Comparison of ENCODE assay signal across 8 cellular contexts in the genomic region with DNA sequence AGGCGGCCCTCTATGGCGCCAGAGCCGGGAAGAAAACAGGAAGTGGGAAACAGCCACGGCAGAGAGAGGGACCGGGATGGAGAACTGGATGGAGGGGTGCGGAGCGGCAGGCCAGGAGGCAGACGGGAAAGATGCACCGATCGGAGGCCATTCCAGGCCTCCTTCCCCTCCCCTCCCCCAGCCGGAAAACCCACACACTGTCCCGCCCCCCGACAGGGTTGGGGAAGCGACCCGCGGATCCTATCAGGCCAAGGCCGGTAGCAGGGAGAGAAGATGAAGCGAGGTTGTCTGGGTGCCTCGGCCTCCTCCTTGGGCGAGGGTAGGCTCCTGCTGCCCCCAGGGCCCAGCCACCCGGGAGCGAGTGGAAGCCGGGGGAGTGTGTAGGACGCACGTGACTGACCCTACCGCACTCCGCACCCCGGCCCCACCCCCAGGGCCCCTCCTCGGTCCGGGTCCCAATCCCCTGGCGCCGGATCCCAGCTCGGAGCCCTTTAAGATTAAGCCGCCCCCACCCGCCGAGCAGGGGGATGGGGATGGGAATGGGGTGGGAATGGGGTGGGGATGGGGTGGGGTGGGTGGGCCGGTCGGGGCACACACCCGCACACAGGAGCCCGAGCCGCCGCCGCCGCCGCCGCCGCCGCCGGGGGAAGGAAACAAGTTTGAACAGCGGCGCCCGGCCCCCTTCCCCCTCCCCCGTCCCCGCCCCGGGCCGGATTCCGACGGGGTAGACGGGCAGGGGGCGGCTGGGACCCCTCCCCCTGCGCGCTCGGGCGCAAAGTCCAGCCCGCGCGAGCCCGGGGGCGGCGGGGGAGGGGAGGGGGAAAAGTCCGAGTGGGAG. TPM values are rescaled to one million over a fixed set of nuclear protein-coding genes. Genes with fewer than 3 reads are reported as not detected.
DNase-seq lines count a peak whose midpoint lies in the region; ATAC-seq and TF ChIP-seq lines count a peak whose summit lies in the region.

No MANE protein-coding gene starts in this region.

- intact Hi-C loops in IMR-90 (cut with micrococcal nuclease), result loop anchor here (2.0 kb wide), 1 partner anchor 27 kb away; no protein-coding TSS in a partner anchor

- H3K9ac ChIP-seq in IMR-90 (ENCODE audit: low read depth, low read length) (peak overlapping the region; percentile 98), iPS-15b (ENCODE audit: low read depth, low read length) (peak overlapping the region; percentile 79), skeletal muscle satellite cell (ENCODE audit: low read depth, low read length) (peak overlapping the region; percentile 98)

- in situ Hi-C loops in IMR-90 (cut with MboI; ENCODE audit: low sequenced_read_pairs) (no loop called here), astrocyte of the spinal cord (cut with HindIII; ENCODE audit: low sequenced_read_pairs) (no loop called here)

- peak overlapping the region; percentile 91 for H3K4me2 ChIP-seq in IMR-90 (ENCODE audit: low read depth, low read length)
- H3K4me2 ChIP-seq in skeletal muscle satellite cell (ENCODE audit: low read length), result peak overlapping the region; percentile 95

- H3K9me3 ChIP-seq in IMR-90 (ENCODE audit: control insufficient read depth, insufficient read depth, low read length), result no peaks in the 10 kb centered on the region
- no peaks in the 10 kb centered on the region for H3K9me3 ChIP-seq in iPS-15b (ENCODE audit: control insufficient read depth, insufficient read depth, low read length)
- H3K9me3 ChIP-seq in skeletal muscle satellite cell (replicated peaks; ENCODE audit: low read length), result no peaks in the 10 kb centered on the region

- H2AFZ ChIP-seq in IMR-90 (replicated peaks; ENCODE audit: low read length, poor library complexity), result peak overlapping the region; percentile 91

- DNase-seq in NCI-H1694 (lab: John Stamatoyannopoulos, UW) (peak; percentile 14), NCI-H1694 treated with DMSO at 0.1 percent for 48 hours (lab: John Stamatoyannopoulos, UW) (no peak), IMR-90 (peak; percentile 26), T-helper 22 cell (ENCODE audit: low read depth) (peak; percentile 50), astrocyte of the spinal cord (ENCODE audit: low read depth, low spot score) (peak; percentile 28), NCI-H128 (lab: John Stamatoyannopoulos, UW; ENCODE audit: unreplicated experiment) (no peak)

- H4K8ac ChIP-seq in IMR-90 (ENCODE audit: low read depth in 2 of 2, low read length in 2 of 2), result peak overlapping the region; percentile 75 to 84; a peak in 3 of 4 replicates

- H3K36me3 ChIP-seq in IMR-90 (ENCODE audit: control insufficient read depth, insufficient read depth, low read length), result peaks cover 12% of the 10 kb centered on the region
- peaks cover 16% of the 10 kb centered on the region for H3K36me3 ChIP-seq in iPS-15b (ENCODE audit: control insufficient read depth, insufficient read depth, low read length)
- H3K36me3 ChIP-seq in skeletal muscle satellite cell (ENCODE audit: insufficient read depth, low read length), result peaks cover 14% of the 10 kb centered on the region

- H2BK120ac ChIP-seq in IMR-90 (ENCODE audit: low read depth, low read length), result peak overlapping the region; percentile 61

- POLR2A ChIA-PET in IMR-90 (lab: Charles Lee; ENCODE audit: unreplicated experiment), result no interaction called here

- peak overlapping the region; percentile 100 for H3K27ac ChIP-seq in IMR-90 (ENCODE audit: insufficient read depth, low read length)

- H4K20me1 ChIP-seq in IMR-90 (ENCODE audit: insufficient read depth, low read length), result peaks cover 40% of the 10 kb centered on the region

- H3K27me3 ChIP-seq in IMR-90 (ENCODE audit: control insufficient read depth, insufficient read depth, low read length), result no peaks in the 10 kb centered on the region
- no peaks in the 10 kb centered on the region for H3K27me3 ChIP-seq in iPS-15b (ENCODE audit: control insufficient read depth, insufficient read depth, low read length)
- H3K27me3 ChIP-seq in skeletal muscle satellite cell (ENCODE audit: control insufficient read depth, insufficient read depth, low read length), result no peaks in the 10 kb centered on the region

- no peak for TF ChIP-seq POLR2A in IMR-90 (IDR thresholded peaks at IDR 0.05; ENCODE audit: low read depth, low read length)

- CTCF ChIA-PET in IMR-90 (lab: Yijun Ruan, JAX), result no interaction called here

- peaks cover 7% of the 10 kb centered on the region; the same call in 1 of the 2 replicates for H3K9me1 ChIP-seq in IMR-90 (ENCODE audit: insufficient read depth, low read length)

- H3K4ac ChIP-seq in IMR-90 (ENCODE audit: low read depth, low read length), result peak overlapping the region; percentile 82

- H3K4me3 ChIP-seq in IMR-90 (ENCODE audit: insufficient read depth, low read depth, low read length) (peak overlapping the region; percentile 99), astrocyte of the spinal cord (ENCODE audit: low read depth, low read length) (peak overlapping the region; percentile 98), iPS-15b (ENCODE audit: low read depth, low read length) (peak overlapping the region; percentile 80), skeletal muscle satellite cell (ENCODE audit: low read length) (peak overlapping the region; percentile 99)

- H3K4me1 ChIP-seq in IMR-90 (ENCODE audit: control insufficient read depth, insufficient read depth, low read length) (peaks cover 19% of the 10 kb centered on the region), iPS-15b (ENCODE audit: control insufficient read depth, insufficient read depth, low read length) (peaks cover 7% of the 10 kb centered on the region), skeletal muscle satellite cell (ENCODE audit: control insufficient read depth, insufficient read depth, low read length) (peaks cover 46% of the 10 kb centered on the region)

- no CpG with 5 or more reads among the region's 71 CpGs for WGBS in IMR-90 (ENCODE audit: extremely low coverage in 2 of 2, insufficient read length in 1 of 2), 2 experiments

- H4K91ac ChIP-seq in IMR-90 (ENCODE audit: insufficient read depth, low read depth, low read length), result peak overlapping the region; percentile 84

- no peak overlapping the region for H2BK20ac ChIP-seq in IMR-90 (ENCODE audit: low read depth, low read length)

- TF ChIP-seq RAD21 in IMR-90 (IDR thresholded peaks at IDR 0.05; ENCODE audit: low read length), result no peak

- BruUV-seq in IMR-90 (replicated peaks; lab: Mats Ljungman, UMichigan), result no TSS peak

- H4K5ac ChIP-seq in IMR-90 (ENCODE audit: low read depth, low read length), result 0 out of 2 replicates have a peak overlapping the region, but pooled peaks have one; percentile 2

- peak; percentile 14 for ATAC-seq in IMR-90 (ENCODE audit: low read depth)

- H2AK9ac ChIP-seq in IMR-90 (replicated peaks; ENCODE audit: low read depth, low read length, poor library complexity), result peak overlapping the region; percentile 100

- peak overlapping the region; percentile 7; the same call in 1 of the 3 replicates for H2BK15ac ChIP-seq in IMR-90 (ENCODE audit: low read depth, low read length)

- peak overlapping the region; percentile 17; the same call in 1 of the 2 replicates for H3K18ac ChIP-seq in IMR-90 (ENCODE audit: low read depth, low read length)

- peaks cover 6 to 37% of the 10 kb centered on the region in 2 experiments for H3K79me1 ChIP-seq in IMR-90 (ENCODE audit: low read depth in 1 of 2, low read length in 2 of 2)

- TF ChIP-seq CTCF in IMR-90 (conservative IDR thresholded peaks at IDR 0.05; ENCODE audit: low read depth, low read length), result no peak
- no peak for TF ChIP-seq CTCF in astrocyte of the spinal cord (IDR thresholded peaks at IDR 0.05; ENCODE audit: low read depth, low read length)

- peak overlapping the region; percentile 77 for H3K23ac ChIP-seq in IMR-90 (ENCODE audit: low read depth, low read length)

- peak overlapping the region; percentile 79 for H3K56ac ChIP-seq in IMR-90 (ENCODE audit: extremely low read depth, insufficient read depth, low read length)

- dilution Hi-C loops in IMR-90 (cut with HindIII; ENCODE audit: low sequenced_read_pairs, unreplicated experiment), result no loop called here

- peak overlapping the region; percentile 92 for H2BK5ac ChIP-seq in IMR-90 (ENCODE audit: low read depth, low read length, poor library complexity, severe bottlenecking)

- peak overlapping the region; percentile 65 for H3K14ac ChIP-seq in IMR-90 (replicated peaks; ENCODE audit: low read depth, low read length)

- H2AK5ac ChIP-seq in IMR-90 (ENCODE audit: low read depth, low read length), result peak overlapping the region; percentile 90

TF ChIP-seq in IMR-90, 13 proteins besides CTCF, POLR2A, EP300 and RAD21 (continues in another document):
- TF ChIP-seq FOS (IDR thresholded peaks at IDR 0.05; ENCODE audit: low read depth, low read length) (no peak), MXI1 (IDR thresholded peaks at IDR 0.05; ENCODE audit: borderline replicate concordance, low read depth, low read length) (peak; percentile 34; the same call in 1 of the 2 replicates)

RNA-seq across cellular contexts. Expression of a gene that starts 1.5 kb away (rescaled TPM):
- 5.2 and 6.1 TPM in 2 replicates for total RNA-seq in IMR-90 (2012; rRNA removed)
- polyA plus RNA-seq in IMR-90 (2012; rRNA removed), result 32.4 and 50.9 TPM in 2 replicates
- polyA plus RNA-seq in IMR-90 (2012; cell fraction: cytosol; rRNA removed), result 21.0 and 43.3 TPM in 2 replicates
- 185 and 200 TPM in 2 replicates for polyA plus RNA-seq in IMR-90 (2012; cell fraction: nucleus; rRNA removed; ENCODE audit: low replicate concordance)
- 26.6 and 46.1 TPM in 2 replicates for total RNA-seq in skeletal muscle satellite cell (2012; rRNA removed)

RNA-seq across cellular contexts. Expression of a gene that starts 11.1 kb away (rescaled TPM):
- total RNA-seq in IMR-90 (2012; rRNA removed), result 6.9 and 8.1 TPM in 2 replicates
- polyA plus RNA-seq in IMR-90 (2012; rRNA removed), result 41.4 and 43.3 TPM in 2 replicates
- polyA plus RNA-seq in IMR-90 (2012; cell fraction: cytosol; rRNA removed), result 24.3 and 37.8 TPM in 2 replicates
- 37.0 and 39.0 TPM in 2 replicates for polyA plus RNA-seq in IMR-90 (2012; cell fraction: nucleus; rRNA removed; ENCODE audit: low replicate concordance)
- total RNA-seq in skeletal muscle satellite cell (2012; rRNA removed), result 21.4 and 22.3 TPM in 2 replicates

RNA-seq across cellular contexts. Expression of a gene that starts 15.6 kb away (rescaled TPM):
- 1.8 and 2.5 TPM in 2 replicates for total RNA-seq in IMR-90 (2012; rRNA removed)
- polyA plus RNA-seq in IMR-90 (2012; rRNA removed), result 23.2 and 27.3 TPM in 2 replicates
- 20.0 and 22.5 TPM in 2 replicates for polyA plus RNA-seq in IMR-90 (2012; cell fraction: cytosol; rRNA removed)
- 50.1 and 139 TPM in 2 replicates for polyA plus RNA-seq in IMR-90 (2012; cell fraction: nucleus; rRNA removed; ENCODE audit: low replicate concordance)
- total RNA-seq in skeletal muscle satellite cell (2012; rRNA removed), result 18.8 and 21.8 TPM in 2 replicates

RNA-seq across cellular contexts. Expression of a gene that starts 33.4 kb away (rescaled TPM):
- 13.6 and 14.2 TPM in 2 replicates for total RNA-seq in IMR-90 (2012; rRNA removed)
- 6.8 and 7.3 TPM in 2 replicates for polyA plus RNA-seq in IMR-90 (2012; rRNA removed)
- polyA plus RNA-seq in IMR-90 (2012; cell fraction: cytosol; rRNA removed), result 3.2 and 6.0 TPM in 2 replicates
- polyA plus RNA-seq in IMR-90 (2012; cell fraction: nucleus; rRNA removed; ENCODE audit: low replicate concordance), result 5.4 and 9.9 TPM in 2 replicates
- 13.7 and 17.3 TPM in 2 replicates for total RNA-seq in skeletal muscle satellite cell (2012; rRNA removed)

RNA-seq across cellular contexts. Expression of a gene that starts 36.0 kb away (rescaled TPM):
- 8.1 and 8.2 TPM in 2 replicates for total RNA-seq in IMR-90 (2012; rRNA removed)
- 21.0 and 26.1 TPM in 2 replicates for polyA plus RNA-seq in IMR-90 (2012; rRNA removed)
- polyA plus RNA-seq in IMR-90 (2012; cell fraction: cytosol; rRNA removed), result 28.9 and 45.6 TPM in 2 replicates
- 21.5 and 40.6 TPM in 2 replicates for polyA plus RNA-seq in IMR-90 (2012; cell fraction: nucleus; rRNA removed; ENCODE audit: low replicate concordance)
- 20.3 and 22.7 TPM in 2 replicates for total RNA-seq in skeletal muscle satellite cell (2012; rRNA removed)

Comparison
In these comparisons a context has a peak if more than half of its experiments do, and no peak if none do; other contexts are left out.
1. DNase-seq: peak in NCI-H1694 (single experiment), IMR-90 (single experiment), T-helper 22 cell (single experiment) and astrocyte of the spinal cord (single experiment); none in NCI-H1694 treated with DMSO at 0.1 percent for 48 hours (single experiment) and NCI-H128 (single experiment).
2. Peak in every context shown above with its lines, with median percentiles within 50 percentile points of each other: H3K4me3 ChIP-seq and H3K9ac ChIP-seq.